Comparison of ENCODE assay signal across 7 cellular contexts in the genomic region with DNA sequence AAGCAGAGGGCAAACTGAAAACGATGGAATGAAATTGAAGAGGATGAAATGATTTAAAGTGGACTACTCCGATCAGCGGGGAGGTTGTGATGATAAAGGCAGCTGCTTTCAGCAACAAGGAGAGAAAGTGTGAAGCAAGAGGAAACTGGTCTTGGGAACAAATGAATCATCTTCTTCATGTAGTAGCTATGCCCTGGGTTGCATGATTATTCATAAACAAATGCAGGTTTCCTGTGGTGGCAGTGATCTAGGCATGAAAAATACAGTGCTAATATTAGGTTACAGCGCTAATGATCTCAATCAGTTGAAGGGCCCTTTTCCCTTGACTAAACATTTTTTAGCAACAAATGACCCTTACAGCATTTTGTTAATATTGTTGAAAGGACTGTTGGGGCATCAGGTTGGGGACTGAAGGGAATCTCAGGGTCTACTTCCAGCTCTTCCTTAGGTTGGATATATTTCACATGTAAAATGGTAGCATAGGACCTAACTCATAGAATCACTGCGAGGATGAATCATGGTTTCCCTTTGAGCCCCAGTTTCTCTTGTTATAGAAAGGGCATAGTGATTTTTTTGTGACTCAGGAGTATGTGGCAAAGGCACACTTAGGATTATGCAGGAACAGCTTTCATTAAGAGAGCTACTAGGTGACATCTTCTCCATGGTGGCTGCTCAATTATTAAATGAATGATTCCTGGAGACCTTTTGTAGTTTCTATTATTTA. TPM values are rescaled to one million over a fixed set of nuclear protein-coding genes. Genes with fewer than 3 reads are reported as not detected.
DNase-seq lines count a peak whose midpoint lies in the region; ATAC-seq and TF ChIP-seq lines count a peak whose summit lies in the region.

No MANE protein-coding gene starts in this region.

- no peaks in the 10 kb centered on the region for H3K36me3 ChIP-seq in endocrine pancreas (ENCODE audit: control insufficient read depth, insufficient read depth, low read length)

- in situ Hi-C loops in GM13977 (cut with MboI; ENCODE audit: low pct_unique_long_range_greater_than_20kb, low sequenced_read_pairs, unreplicated experiment) = loop anchor here (25.0 kb wide), 2 partner anchors 147 to 547 kb away; partner anchors contain the start of gene COA7

- no peaks in the 10 kb centered on the region for H3K9me3 ChIP-seq in endocrine pancreas (ENCODE audit: control insufficient read depth, low read length)

- no peak for TF ChIP-seq CTCF in GM13977 (IDR thresholded peaks at IDR 0.05; ENCODE audit: extremely low read depth, insufficient read depth, missing control alignments)

- peak overlapping the region; percentile 69 for H3K4me3 ChIP-seq in endocrine pancreas (ENCODE audit: control insufficient read depth, insufficient read depth, low read length)

- DNase-seq in GM13977 (ENCODE audit: low spot score) (peak; percentile 78), SIG-M5 (lab: John Stamatoyannopoulos, UW) (peak; percentile 49), HT-29 (ENCODE audit: low spot score) (no peak)
- DNase-seq in stimulated activated CD8-positive, alpha-beta memory T cell treated with anti-CD3 and anti-CD28 coated beads, Interleukin-4, amount 100 ng/mL, for 48 hours = peak; percentile 27
- DNase-seq in activated CD8-positive, alpha-beta memory T cell treated with anti-CD3 and anti-CD28 coated beads, Interleukin-2, amount 50 U/mL, for 4 hours = no peak

- ATAC-seq in HG02610 (IDR thresholded peaks at IDR 0.05; ENCODE audit: unreplicated experiment) = peak; percentile 70

- peaks cover 11% of the 10 kb centered on the region for H3K4me1 ChIP-seq in endocrine pancreas (ENCODE audit: control insufficient read depth, insufficient read depth, low read length)

- no peaks in the 10 kb centered on the region for H3K27me3 ChIP-seq in endocrine pancreas (ENCODE audit: control insufficient read depth, insufficient read depth, low read length)

- H3K9ac ChIP-seq in endocrine pancreas (ENCODE audit: control insufficient read depth, insufficient read depth, low read length) = peak overlapping the region; percentile 50

RNA-seq across cellular contexts. Expression of gene ZFYVE9, which starts 1.9 kb away (rescaled TPM):
- total RNA-seq in HT-29 (2014; rRNA removed; shearing (Covaris generic)) = 5.3 and 6.3 TPM in 2 replicates

Comparison
In these comparisons a context has a peak if more than half of its experiments do, and no peak if none do; other contexts are left out.
1. DNase-seq: peak in GM13977 (single experiment), SIG-M5 (single experiment) and stimulated activated CD8-positive, alpha-beta memory T cell treated with anti-CD3 and anti-CD28 coated beads, Interleukin-4, amount 100 ng/mL, for 48 hours (single experiment); none in HT-29 (single experiment) and activated CD8-positive, alpha-beta memory T cell treated with anti-CD3 and anti-CD28 coated beads, Interleukin-2, amount 50 U/mL, for 4 hours (single experiment).